11 cellular contexts compared by ENCODE assay signal in genomic region chr5:132090107-132090506, GRCh38. TPM values are rescaled to one million over a fixed set of nuclear protein-coding genes. Genes with fewer than 3 reads are reported as not detected.
A peak's percentile ranks its signal among the peaks of the same experiment; 100 is the strongest.
DNase-seq lines count a peak whose midpoint lies in the region; ATAC-seq lines count a peak whose summit lies in the region.
"Had no signal": no experiment of that assay in that cellular context is flagged by ENCODE, and none has a peak within 500 bp of the region (broad histone marks: within the 10 kb centered on the region; RNA-seq: fewer than 3 reads in every experiment).

No MANE protein-coding gene starts in this region.

- peaks cover 9% of the 10 kb centered on the region for H3K36me3 Mint-ChIP-seq in activated T-helper 2 cell treated with anti-CD3 and anti-CD28 coated beads, Interferon-gamma antibody, Interleukin-2, Interleukin-4, amounts not matched to agents 10 μg/mL and 5 μg/mL and 100 μg/mL, durations not matched to agents 14 hours and 24 hours and 36 hours (ENCODE audit: low read depth)

- H3K9me3 Mint-ChIP-seq in activated T-helper 2 cell treated with anti-CD3 and anti-CD28 coated beads, Interferon-gamma antibody, Interleukin-2, Interleukin-4, amounts not matched to agents 10 μg/mL and 5 μg/mL and 100 μg/mL, durations not matched to agents 14 hours and 24 hours and 36 hours = peaks cover 9% of the 10 kb centered on the region

- intact Hi-C loops in activated T-helper 2 cell treated with anti-CD3 and anti-CD28 coated beads, Interferon-gamma antibody, Interleukin-2, Interleukin-4, amounts not matched to agents 10 μg/mL and 5 μg/mL and 100 μg/mL, durations not matched to agents 14 hours and 24 hours and 36 hours (cut with micrococcal nuclease) = no loop called here

- H3K4me1 Mint-ChIP-seq in activated T-helper 2 cell treated with anti-CD3 and anti-CD28 coated beads, Interferon-gamma antibody, Interleukin-2, Interleukin-4, amounts not matched to agents 10 μg/mL and 5 μg/mL and 100 μg/mL, durations not matched to agents 14 hours and 24 hours and 36 hours (ENCODE audit: low read depth) = peaks cover 64% of the 10 kb centered on the region

- DNase-seq in Daoy (ENCODE audit: low read depth) (peak; percentile 95), LHCN-M2 (ENCODE audit: low read depth) (peak; percentile 96), kidney tubule cell (ENCODE audit: low spot score) (peak; percentile 96), NCI-H2227 treated with DMSO at 0.1 percent for 48 hours (lab: John Stamatoyannopoulos, UW) (no peak), midbrain (lab: John Stamatoyannopoulos, UW) (no peak)
- DNase-seq in activated T-helper 2 cell treated with anti-CD3 and anti-CD28 coated beads, Interferon-gamma antibody, Interleukin-2, Interleukin-4, amounts not matched to agents 10 μg/mL and 5 μg/mL and 100 μg/mL, durations not matched to agents 14 hours and 24 hours and 36 hours (ENCODE audit: low spot score) = no peak
- DNase-seq: heart right ventricle, KBM-7 had no signal

- ATAC-seq in HG02798 (IDR thresholded peaks at IDR 0.05; ENCODE audit: poor library complexity, unreplicated experiment) = no peak
- ATAC-seq in HG03045 (IDR thresholded peaks at IDR 0.05; ENCODE audit: unreplicated experiment) = no peak
- ATAC-seq: heart right ventricle had no signal

- H3K27me3 Mint-ChIP-seq in activated T-helper 2 cell treated with anti-CD3 and anti-CD28 coated beads, Interferon-gamma antibody, Interleukin-2, Interleukin-4, amounts not matched to agents 10 μg/mL and 5 μg/mL and 100 μg/mL, durations not matched to agents 14 hours and 24 hours and 36 hours (ENCODE audit: low read depth) = no peaks in the 10 kb centered on the region

- peak overlapping the region; percentile 78 for H3K27ac Mint-ChIP-seq in activated T-helper 2 cell treated with anti-CD3 and anti-CD28 coated beads, Interferon-gamma antibody, Interleukin-2, Interleukin-4, amounts not matched to agents 10 μg/mL and 5 μg/mL and 100 μg/mL, durations not matched to agents 14 hours and 24 hours and 36 hours

- H3K4me3 Mint-ChIP-seq in activated T-helper 2 cell treated with anti-CD3 and anti-CD28 coated beads, Interferon-gamma antibody, Interleukin-2, Interleukin-4, amounts not matched to agents 10 μg/mL and 5 μg/mL and 100 μg/mL, durations not matched to agents 14 hours and 24 hours and 36 hours (ENCODE audit: low read depth) = no peak overlapping the region

RNA-seq across cellular contexts. Expression of gene CSF2, which starts 16.5 kb away (rescaled TPM):
- 16.4 and 25.3 TPM in 2 replicates for total RNA-seq in Daoy (2014; rRNA removed; shearing (Covaris generic))
- not detected in 2 replicates for total RNA-seq in LHCN-M2 (2014; rRNA removed)
- polyA plus RNA-seq in LHCN-M2 (2012) = 3.2 TPM
- 764 and 772 TPM in 2 replicates for total RNA-seq in activated T-helper 2 cell treated with anti-CD3 and anti-CD28 coated beads, Interferon-gamma antibody, Interleukin-2, Interleukin-4, amounts not matched to agents 10 μg/mL and 5 μg/mL and 100 μg/mL, durations not matched to agents 14 hours and 24 hours and 36 hours
- total RNA-seq: heart right ventricle had no signal
- polyA plus RNA-seq: heart right ventricle had no signal

RNA-seq across cellular contexts. Expression of gene IL3, which starts 29.7 kb away (rescaled TPM):
- total RNA-seq in Daoy (2014; rRNA removed; shearing (Covaris generic)) = not detected in 2 replicates
- not detected in 2 replicates for total RNA-seq in LHCN-M2 (2014; rRNA removed)
- polyA plus RNA-seq in LHCN-M2 (2012) = not detected
- total RNA-seq in activated T-helper 2 cell treated with anti-CD3 and anti-CD28 coated beads, Interferon-gamma antibody, Interleukin-2, Interleukin-4, amounts not matched to agents 10 μg/mL and 5 μg/mL and 100 μg/mL, durations not matched to agents 14 hours and 24 hours and 36 hours = 140 and 142 TPM in 2 replicates
- total RNA-seq: heart right ventricle had no signal
- polyA plus RNA-seq: adipose tissue, heart right ventricle had no signal

Comparison
In these comparisons a context has a peak if more than half of its experiments do, and no peak if none do; other contexts are left out.
1. DNase-seq: peak in Daoy (single experiment), LHCN-M2 (single experiment) and kidney tubule cell (single experiment); none in activated T-helper 2 cell treated with anti-CD3 and anti-CD28 coated beads, Interferon-gamma antibody, Interleukin-2, Interleukin-4, amounts not matched to agents 10 μg/mL and 5 μg/mL and 100 μg/mL, durations not matched to agents 14 hours and 24 hours and 36 hours (single experiment), NCI-H2227 treated with DMSO at 0.1 percent for 48 hours (single experiment) and midbrain (single experiment).
2. RNA of gene CSF2, which starts 16.5 kb away (total RNA-seq): 764 to 772 TPM in activated T-helper 2 cell treated with anti-CD3 and anti-CD28 coated beads, Interferon-gamma antibody, Interleukin-2, Interleukin-4, amounts not matched to agents 10 μg/mL and 5 μg/mL and 100 μg/mL, durations not matched to agents 14 hours and 24 hours and 36 hours; 16.4 to 25.3 TPM in Daoy and not detected in LHCN-M2; every median in the first group is over 10 times any median in the second.
3. RNA of gene IL3, which starts 29.7 kb away (total RNA-seq): 140 to 142 TPM in activated T-helper 2 cell treated with anti-CD3 and anti-CD28 coated beads, Interferon-gamma antibody, Interleukin-2, Interleukin-4, amounts not matched to agents 10 μg/mL and 5 μg/mL and 100 μg/mL, durations not matched to agents 14 hours and 24 hours and 36 hours; not detected in Daoy and not detected in LHCN-M2; every median in the first group is over 100 times any median in the second.